ENCODE assay signal across 1 cellular context in genomic region chr1:47555841-47556616, GRCh38.
TF ChIP-seq lines count a peak whose summit lies in the region.

No MANE protein-coding gene starts in this region.

TF ChIP-seq in GM23338, 12 proteins besides CTCF, POLR2A, EP300 and RAD21 (continued from another document):
- TF ChIP-seq ZNF462 (CRISPR knock-in tag; IDR thresholded peaks at IDR 0.05) (no peak), ZNF114 (CRISPR knock-in tag; IDR thresholded peaks at IDR 0.05) (no peak), CREB1 (CRISPR knock-in tag; IDR thresholded peaks at IDR 0.05; ENCODE audit: low read depth) (no peak)
